Comparison of ENCODE assay signal across 21 cellular contexts in the genomic region with DNA sequence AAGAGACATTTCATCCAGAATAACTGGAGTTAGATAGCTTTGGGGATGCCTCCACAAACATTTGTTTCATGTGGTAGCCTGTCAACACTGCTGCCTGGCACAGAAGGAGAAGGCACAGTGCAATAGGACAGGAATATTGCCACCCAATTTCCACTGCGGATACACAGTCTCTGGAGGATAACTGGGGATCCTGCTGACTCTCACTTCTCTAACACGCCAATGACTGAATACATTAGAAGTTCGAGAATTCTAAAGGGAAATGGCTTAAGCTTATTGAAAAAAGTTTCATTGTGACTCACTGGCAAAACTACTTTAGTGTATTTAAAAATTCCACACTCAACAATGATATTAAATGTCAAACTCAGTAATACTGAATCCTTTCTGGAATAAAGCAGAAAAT. TPM values are rescaled to one million over a fixed set of nuclear protein-coding genes. Genes with fewer than 3 reads are reported as not detected.
A peak's percentile ranks its signal among the peaks of the same experiment; 100 is the strongest.
DNase-seq lines count a peak whose midpoint lies in the region; ATAC-seq and TF ChIP-seq lines count a peak whose summit lies in the region.
"Had no signal": no experiment of that assay in that cellular context is flagged by ENCODE, and none has a peak within 500 bp of the region (broad histone marks: within the 10 kb centered on the region; RNA-seq: fewer than 3 reads in every experiment).

No MANE protein-coding gene starts in this region.

- POLR2A ChIA-PET in activated B cell treated with CpG ODN at 0.5 μM for 24 hours (lab: Charles Lee): interaction anchor here (0.5 to 1.2 kb wide), 3 partner anchors 10 to 33 kb away, joined by 3 to 9 read pairs (median 4); no protein-coding TSS in a partner anchor

- H3K9me3 ChIP-seq in right atrium auricular region: no peaks in the 10 kb centered on the region
- no peaks in the 10 kb centered on the region for H3K9me3 ChIP-seq in Peyer's patch
- no peaks in the 10 kb centered on the region for H3K9me3 ChIP-seq in SJCRH30 (replicated peaks)
- H3K9me3 ChIP-seq: A549 had no signal

- TF ChIP-seq CTCF in activated B cell treated with CpG ODN at 0.5 μM for 24 hours (IDR thresholded peaks at IDR 0.05) (no peak), right atrium auricular region (IDR thresholded peaks at IDR 0.05) (no peak), Peyer's patch (IDR thresholded peaks at IDR 0.05) (no peak)

- H3K9me3 Mint-ChIP-seq in stimulated activated naive CD8-positive, alpha-beta T cell treated with anti-CD3 and anti-CD28 coated beads, Interleukin-15, Interleukin-2, amounts not matched to agents 100 ng/mL and 50 ng/mL, for 24 hours: no peaks in the 10 kb centered on the region
- no peaks in the 10 kb centered on the region for H3K9me3 Mint-ChIP-seq in stimulated activated naive CD8-positive, alpha-beta T cell treated with anti-CD3 and anti-CD28 coated beads, Interleukin-15, amount 100 ng/mL, for 72 hours
- no peaks in the 10 kb centered on the region for H3K9me3 Mint-ChIP-seq in activated B cell treated with CpG ODN at 0.5 μM for 24 hours
- H3K9me3 Mint-ChIP-seq: CD4-positive, alpha-beta memory T cell; HFFc6 had no signal

- H3K36me3 Mint-ChIP-seq in stimulated activated naive CD8-positive, alpha-beta T cell treated with anti-CD3 and anti-CD28 coated beads, Interleukin-15, Interleukin-2, amounts not matched to agents 100 ng/mL and 50 ng/mL, for 24 hours (ENCODE audit: low read depth): peaks cover 41% of the 10 kb centered on the region
- peaks cover 28% of the 10 kb centered on the region for H3K36me3 Mint-ChIP-seq in activated B cell treated with CpG ODN at 0.5 μM for 24 hours (ENCODE audit: low read depth)

- no peaks in the 10 kb centered on the region for H3K27me3 ChIP-seq in right atrium auricular region
- no peaks in the 10 kb centered on the region for H3K27me3 ChIP-seq in Peyer's patch
- no peaks in the 10 kb centered on the region for H3K27me3 ChIP-seq in SJCRH30

- no peak for ATAC-seq in stimulated activated naive CD8-positive, alpha-beta T cell treated with anti-CD3 and anti-CD28 coated beads, Interleukin-15, amount 100 ng/mL, for 72 hours
- ATAC-seq in activated B cell treated with CpG ODN at 0.5 μM for 24 hours (ENCODE audit: low read depth) (peak; percentile 64), GM18511 (IDR thresholded peaks at IDR 0.05; ENCODE audit: unreplicated experiment) (no peak)
- ATAC-seq: A549, K562 had no signal

- no peak for DNase-seq in stimulated activated naive CD8-positive, alpha-beta T cell treated with anti-CD3 and anti-CD28 coated beads, Interleukin-15, amount 100 ng/mL, for 72 hours
- no peak for DNase-seq in activated B cell treated with CpG ODN at 0.5 μM for 24 hours
- peak; percentile 42 for DNase-seq in right atrium auricular region (ENCODE audit: low spot score)
- DNase-seq in Peyer's patch: no peak
- DNase-seq in SJCRH30: no peak
- DNase-seq in A172 (ENCODE audit: low spot score): no peak
- DNase-seq: CD4-positive, alpha-beta memory T cell; DMS79 treated with DMSO at 0.1 percent for 48 hours; GF-D8; HFFc6; NCI-H1048; NCI-H146; NCI-H2227 treated with DMSO at 0.1 percent for 48 hours; NCI-H526 treated with DMSO at 0.1 percent for 48 hours; NK-92 treated with Interleukin-12 subunit alpha and Interleukin-12 subunit beta, amount 100 ng/mL, for 24 hours; SHP77 had no signal

- H3K4me1 Mint-ChIP-seq in stimulated activated naive CD8-positive, alpha-beta T cell treated with anti-CD3 and anti-CD28 coated beads, Interleukin-15, Interleukin-2, amounts not matched to agents 100 ng/mL and 50 ng/mL, for 24 hours (ENCODE audit: low read depth): peaks cover 35% of the 10 kb centered on the region
- peaks cover 12% of the 10 kb centered on the region for H3K4me1 Mint-ChIP-seq in stimulated activated naive CD8-positive, alpha-beta T cell treated with anti-CD3 and anti-CD28 coated beads, Interleukin-15, amount 100 ng/mL, for 72 hours
- H3K4me1 Mint-ChIP-seq in activated B cell treated with CpG ODN at 0.5 μM for 24 hours: no peaks in the 10 kb centered on the region

- intact Hi-C loops in activated B cell treated with CpG ODN at 0.5 μM for 24 hours (cut with micrococcal nuclease): no loop called here

- no peaks in the 10 kb centered on the region for H3K27me3 Mint-ChIP-seq in stimulated activated naive CD8-positive, alpha-beta T cell treated with anti-CD3 and anti-CD28 coated beads, Interleukin-15, Interleukin-2, amounts not matched to agents 100 ng/mL and 50 ng/mL, for 24 hours
- no peaks in the 10 kb centered on the region for H3K27me3 Mint-ChIP-seq in stimulated activated naive CD8-positive, alpha-beta T cell treated with anti-CD3 and anti-CD28 coated beads, Interleukin-15, amount 100 ng/mL, for 72 hours
- H3K27me3 Mint-ChIP-seq in activated B cell treated with CpG ODN at 0.5 μM for 24 hours: no peaks in the 10 kb centered on the region
- H3K27me3 Mint-ChIP-seq: CD4-positive, alpha-beta memory T cell had no signal

- peak overlapping the region; percentile 45 for H3K27ac Mint-ChIP-seq in stimulated activated naive CD8-positive, alpha-beta T cell treated with anti-CD3 and anti-CD28 coated beads, Interleukin-15, Interleukin-2, amounts not matched to agents 100 ng/mL and 50 ng/mL, for 24 hours
- no peak overlapping the region for H3K27ac Mint-ChIP-seq in stimulated activated naive CD8-positive, alpha-beta T cell treated with anti-CD3 and anti-CD28 coated beads, Interleukin-15, amount 100 ng/mL, for 72 hours
- no peak overlapping the region for H3K27ac Mint-ChIP-seq in activated B cell treated with CpG ODN at 0.5 μM for 24 hours
- H3K27ac Mint-ChIP-seq: CD4-positive, alpha-beta memory T cell; HFFc6 had no signal

- no peak for TF ChIP-seq POLR2A in Peyer's patch (IDR thresholded peaks at IDR 0.05)

- H3K4me3 ChIP-seq in right atrium auricular region (no peak overlapping the region), Peyer's patch (no peak overlapping the region), SJCRH30 (no peak overlapping the region)
- H3K4me3 ChIP-seq: A549, K562 had no signal

- H3K36me3 ChIP-seq in right atrium auricular region: peaks cover 36% of the 10 kb centered on the region
- peaks cover 0 to 7% (median 0%) of the 10 kb centered on the region in 3 donors for H3K36me3 ChIP-seq in Peyer's patch
- H3K36me3 ChIP-seq in SJCRH30: peaks cover 31% of the 10 kb centered on the region

- CTCF ChIA-PET in activated B cell treated with CpG ODN at 0.5 μM for 24 hours (lab: Charles Lee): interaction anchor here (1.0 to 1.5 kb wide), 2 partner anchors 10 to 117 kb away, joined by 3 read pairs; no protein-coding TSS in a partner anchor

- H3K4me1 ChIP-seq in right atrium auricular region (no peaks in the 10 kb centered on the region), Peyer's patch (no peaks in the 10 kb centered on the region), SJCRH30 (peaks cover 4% of the 10 kb centered on the region; the same call in 1 of the 2 replicates)

- H3K27ac ChIP-seq in right atrium auricular region (no peak overlapping the region), Peyer's patch (no peak overlapping the region), SJCRH30 (no peak overlapping the region)
- H3K27ac ChIP-seq: A549, HL-60 had no signal

- H3K4me3 Mint-ChIP-seq in stimulated activated naive CD8-positive, alpha-beta T cell treated with anti-CD3 and anti-CD28 coated beads, Interleukin-15, Interleukin-2, amounts not matched to agents 100 ng/mL and 50 ng/mL, for 24 hours: no peak overlapping the region
- no peak overlapping the region for H3K4me3 Mint-ChIP-seq in stimulated activated naive CD8-positive, alpha-beta T cell treated with anti-CD3 and anti-CD28 coated beads, Interleukin-15, amount 100 ng/mL, for 72 hours
- no peak overlapping the region for H3K4me3 Mint-ChIP-seq in activated B cell treated with CpG ODN at 0.5 μM for 24 hours
- H3K4me3 Mint-ChIP-seq: CD4-positive, alpha-beta memory T cell; HFFc6 had no signal

RNA-seq across cellular contexts. Expression of gene ARL3, which starts 12.9 kb away (rescaled TPM):
- 4.1 and 5.1 TPM in 2 replicates for total RNA-seq in activated B cell treated with CpG ODN at 0.5 μM for 24 hours
- total RNA-seq in right atrium auricular region: 1 to 10 TPM; 5.7 to 6.4 TPM
- total RNA-seq in Peyer's patch: 1 to 10 TPM; 1.4 to 9.1 (median 2.4) TPM
- 17.6 and 18.0 TPM in 2 replicates for total RNA-seq in SJCRH30 (2014; rRNA removed; shearing (Covaris generic))
- total RNA-seq in A172 (2014; rRNA removed; shearing (Covaris generic)): 11.1 and 17.9 TPM in 2 replicates

RNA-seq across cellular contexts. Expression of gene SFXN2, which starts 13.2 kb away (rescaled TPM):
- total RNA-seq in activated B cell treated with CpG ODN at 0.5 μM for 24 hours (22.1 and 28.9 TPM in 2 replicates), right atrium auricular region (1 to 10 TPM in 1 of 2 donors, under 1 TPM in 1; 0.59 to 2.7 TPM), Peyer's patch (10 to 100 TPM in 1 of 4 donors, 1 to 10 TPM in 3; 1.9 to 37.1 (median 8.0) TPM)
- 14.4 and 16.2 TPM in 2 replicates for total RNA-seq in SJCRH30 (2014; rRNA removed; shearing (Covaris generic))
- total RNA-seq in A172 (2014; rRNA removed; shearing (Covaris generic)): 7.3 and 9.5 TPM in 2 replicates

RNA-seq across cellular contexts. Expression of gene WBP1L, which starts 42.5 kb away (rescaled TPM):
- total RNA-seq in activated B cell treated with CpG ODN at 0.5 μM for 24 hours (30.5 and 30.8 TPM in 2 replicates), right atrium auricular region (10 to 100 TPM; 46.1 to 94.4 TPM), Peyer's patch (10 to 100 TPM; 38.0 to 78.3 (median 65.8) TPM)
- 24.1 TPM in 2 replicates for total RNA-seq in SJCRH30 (2014; rRNA removed; shearing (Covaris generic))
- 19.1 and 26.4 TPM in 2 replicates for total RNA-seq in A172 (2014; rRNA removed; shearing (Covaris generic))

RNA-seq across cellular contexts. Expression of gene TRIM8, which starts 57.0 kb away (rescaled TPM):
- 48.2 and 52.5 TPM in 2 replicates for total RNA-seq in activated B cell treated with CpG ODN at 0.5 μM for 24 hours
- 100 to 1,000 TPM; 106 to 125 TPM for total RNA-seq in right atrium auricular region
- 100 to 1,000 TPM in 3 of 4 donors, 10 to 100 TPM in 1; 88.3 to 154 (median 119) TPM for total RNA-seq in Peyer's patch
- total RNA-seq in SJCRH30 (2014; rRNA removed; shearing (Covaris generic)): 66.6 and 67.3 TPM in 2 replicates
- total RNA-seq in A172 (2014; rRNA removed; shearing (Covaris generic)): 66.8 and 68.3 TPM in 2 replicates
